14 cellular contexts compared by ENCODE assay signal in the genomic region with DNA sequence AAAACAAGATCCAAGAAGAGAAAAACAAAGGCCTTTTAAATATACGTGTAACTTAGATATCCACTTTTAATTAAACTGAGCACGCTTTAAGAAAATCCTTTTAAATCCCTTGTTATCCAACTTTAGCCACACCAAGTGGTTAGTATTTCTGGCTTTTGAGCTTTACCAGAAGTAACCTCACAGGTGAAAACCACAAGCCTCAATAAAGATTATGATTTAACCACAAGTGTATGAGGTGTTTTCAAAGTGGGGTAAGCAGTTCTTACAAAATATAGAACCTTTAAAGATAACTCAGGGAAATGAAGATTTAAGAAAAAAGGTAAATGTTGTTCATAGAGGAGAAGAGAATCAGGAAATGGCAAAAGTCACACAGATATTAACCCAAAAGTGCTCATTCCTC. TPM values are rescaled to one million over a fixed set of nuclear protein-coding genes. Genes with fewer than 3 reads are reported as not detected.
DNase-seq lines count a peak whose midpoint lies in the region; TF ChIP-seq lines count a peak whose summit lies in the region.
"Had no signal": no experiment of that assay in that cellular context is flagged by ENCODE, and none has a peak within 500 bp of the region (broad histone marks: within the 10 kb centered on the region; RNA-seq: fewer than 3 reads in every experiment).

No MANE protein-coding gene starts in this region.

- dilution Hi-C loops in mammary epithelial cell (cut with HindIII; ENCODE audit: low sequenced_read_pairs), result no loop called here

- WGBS in mammary epithelial cell (ENCODE audit: low coverage, missing lambda C conversion rate), result 81% methylated on average over 2 of the region's 2 CpGs

- H3K27me3 Mint-ChIP-seq in endothelial cell (ENCODE audit: unreplicated experiment), result no peaks in the 10 kb centered on the region
- H3K27me3 Mint-ChIP-seq in T-helper 2 cell treated with Interferon-gamma antibody and Interleukin-4, amounts not matched to agents 5 μg/mL and 100 μg/mL, for 36 hours (ENCODE audit: low read depth), result no peaks in the 10 kb centered on the region
- H3K27me3 Mint-ChIP-seq: B cell had no signal

- H3K36me3 ChIP-seq in mammary epithelial cell (ENCODE audit: insufficient read depth, low read length) (no peaks in the 10 kb centered on the region), breast epithelium (no peaks in the 10 kb centered on the region)

- H3K27me3 ChIP-seq in mammary epithelial cell (ENCODE audit: insufficient read depth, low read length) (no peaks in the 10 kb centered on the region), breast epithelium (no peaks in the 10 kb centered on the region)
- H3K27me3 ChIP-seq: BLaER1 treated with 17β-estradiol and CSF1 and Interleukin-3, amounts not matched to agents 10 nM and 100 nM had no signal

- no peak overlapping the region for H3K4me3 Mint-ChIP-seq in endothelial cell (ENCODE audit: unreplicated experiment)
- no peak overlapping the region for H3K4me3 Mint-ChIP-seq in T-helper 2 cell treated with Interferon-gamma antibody and Interleukin-4, amounts not matched to agents 5 μg/mL and 100 μg/mL, for 36 hours
- H3K4me3 Mint-ChIP-seq: B cell; CD8-positive, alpha-beta T cell; H9 had no signal

- peaks cover 12% of the 10 kb centered on the region for H3K9me3 Mint-ChIP-seq in endothelial cell (ENCODE audit: unreplicated experiment)
- H3K9me3 Mint-ChIP-seq in T-helper 2 cell treated with Interferon-gamma antibody and Interleukin-4, amounts not matched to agents 5 μg/mL and 100 μg/mL, for 36 hours, result peaks cover 41% of the 10 kb centered on the region

- no peaks in the 10 kb centered on the region for H3K79me2 ChIP-seq in mammary epithelial cell (ENCODE audit: insufficient read depth, low read length)

- no peaks in the 10 kb centered on the region for H3K4me1 Mint-ChIP-seq in endothelial cell (ENCODE audit: unreplicated experiment)
- peaks cover 4% of the 10 kb centered on the region for H3K4me1 Mint-ChIP-seq in T-helper 2 cell treated with Interferon-gamma antibody and Interleukin-4, amounts not matched to agents 5 μg/mL and 100 μg/mL, for 36 hours (ENCODE audit: low read depth)
- H3K4me1 Mint-ChIP-seq: B cell had no signal

- CTCF ChIA-PET in mammary epithelial cell (lab: Charles Lee; ENCODE audit: low non-redundant PET), result no interaction called here

- H3K27ac Mint-ChIP-seq in endothelial cell (ENCODE audit: unreplicated experiment), result peak overlapping the region; percentile 16
- H3K27ac Mint-ChIP-seq in T-helper 2 cell treated with Interferon-gamma antibody and Interleukin-4, amounts not matched to agents 5 μg/mL and 100 μg/mL, for 36 hours, result no peak overlapping the region
- H3K27ac Mint-ChIP-seq: B cell; CD8-positive, alpha-beta T cell; H9 had no signal

- peaks cover 33% of the 10 kb centered on the region for H3K9me3 ChIP-seq in mammary epithelial cell (replicated peaks; ENCODE audit: insufficient read depth, low read length)
- H3K9me3 ChIP-seq in breast epithelium, result peaks cover 38 to 45% of the 10 kb centered on the region in 2 donors

- H3K36me3 Mint-ChIP-seq in endothelial cell (ENCODE audit: low read depth, unreplicated experiment), result peaks cover 25% of the 10 kb centered on the region
- H3K36me3 Mint-ChIP-seq in T-helper 2 cell treated with Interferon-gamma antibody and Interleukin-4, amounts not matched to agents 5 μg/mL and 100 μg/mL, for 36 hours (ENCODE audit: low read depth), result no peaks in the 10 kb centered on the region
- H3K36me3 Mint-ChIP-seq: CD8-positive, alpha-beta T cell had no signal

- H3K4me1 ChIP-seq in mammary epithelial cell (ENCODE audit: insufficient read depth, low read length) (no peaks in the 10 kb centered on the region), breast epithelium (no peaks in the 10 kb centered on the region)
- H3K4me1 ChIP-seq: BLaER1 treated with 17β-estradiol and CSF1 and Interleukin-3, amounts not matched to agents 10 nM and 100 nM had no signal

- H3K9ac ChIP-seq in mammary epithelial cell (ENCODE audit: insufficient read depth, low read length), result no peak overlapping the region
- H3K9ac ChIP-seq: BLaER1 treated with 17β-estradiol and CSF1 and Interleukin-3, amounts not matched to agents 10 nM and 100 nM had no signal

- no TSS peak for BruUV-seq in mammary epithelial cell (replicated peaks; lab: Mats Ljungman, UMichigan)

- intact Hi-C loops in mammary epithelial cell (cut with micrococcal nuclease), result no loop called here
- intact Hi-C loops in breast epithelium (cut with DNase I; ENCODE audit: low total_unique reads), result no loop called here

- H3K27ac ChIP-seq in mammary epithelial cell (ENCODE audit: insufficient read depth, low read depth, low read length), result no peak overlapping the region
- H3K27ac ChIP-seq in breast epithelium, result no peak overlapping the region
- H3K27ac ChIP-seq: BLaER1 treated with 17β-estradiol and CSF1 and Interleukin-3, amounts not matched to agents 10 nM and 100 nM had no signal

- DNase-seq in mammary epithelial cell (peak; percentile 60), breast epithelium (ENCODE audit: low spot score in 2 of 2) (no peak), LoVo (ENCODE audit: low spot score) (peak; percentile 31), NCI-H82 treated with DMSO at 0.1 percent for 48 hours (lab: John Stamatoyannopoulos, UW; ENCODE audit: unreplicated experiment) (peak; percentile 24), endothelial cell (ENCODE audit: low spot score) (no peak), GM20000 (ENCODE audit: low spot score) (no peak)
- no peak for DNase-seq in stimulated activated CD8-positive, alpha-beta memory T cell treated with anti-CD3 and anti-CD28 coated beads, Interleukin-4, amount 100 ng/mL, for 48 hours
- no peak for DNase-seq in T-helper 2 cell treated with Interferon-gamma antibody and Interleukin-4, amounts not matched to agents 5 μg/mL and 100 μg/mL, for 36 hours (ENCODE audit: low spot score)
- DNase-seq: Calu3; CD8-positive, alpha-beta T cell; GDM1; H9 had no signal

- in situ Hi-C loops in mammary epithelial cell (cut with MboI; ENCODE audit: low sequenced_read_pairs in 2 of 2), result no loop called here

- no peaks in the 10 kb centered on the region for H4K20me1 ChIP-seq in mammary epithelial cell (ENCODE audit: insufficient read depth, low read length)
- H4K20me1 ChIP-seq: BLaER1 treated with 17β-estradiol and CSF1 and Interleukin-3, amounts not matched to agents 10 nM and 100 nM had no signal

- no peak overlapping the region for H3K4me2 ChIP-seq in mammary epithelial cell (ENCODE audit: insufficient read depth, low read depth, low read length)
- H3K4me2 ChIP-seq: BLaER1 treated with 17β-estradiol and CSF1 and Interleukin-3, amounts not matched to agents 10 nM and 100 nM had no signal

- H2AFZ ChIP-seq in mammary epithelial cell (ENCODE audit: low read depth, low read length), result no peak overlapping the region

- TF ChIP-seq CTCF in mammary epithelial cell (conservative IDR thresholded peaks at IDR 0.05 in 1 of 2, IDR thresholded peaks at IDR 0.05 in 1 of 2; ENCODE audit: extremely low read depth in 1 of 2, insufficient read depth in 1 of 2, low read depth in 1 of 2, low read length in 2 of 2), result no peak
- TF ChIP-seq CTCF in breast epithelium (IDR thresholded peaks at IDR 0.05), result no peak
- no peak for TF ChIP-seq CTCF in endothelial cell (IDR thresholded peaks at IDR 0.05; ENCODE audit: unreplicated experiment)
- TF ChIP-seq CTCF in GM20000 (IDR thresholded peaks at IDR 0.05; ENCODE audit: extremely low read depth, missing control alignments), result no peak

- no peak for TF ChIP-seq POLR2A in breast epithelium (IDR thresholded peaks at IDR 0.05)

- no peak overlapping the region for H3K4me3 ChIP-seq in mammary epithelial cell (replicated peaks in 1 of 3; ENCODE audit: insufficient read depth in 1 of 3, low read depth in 2 of 3, low read length in 3 of 3)
- H3K4me3 ChIP-seq in breast epithelium, result no peak overlapping the region
- H3K4me3 ChIP-seq: BLaER1 treated with 17β-estradiol and CSF1 and Interleukin-3, amounts not matched to agents 10 nM and 100 nM had no signal

RNA-seq across cellular contexts. Expression of a gene that starts 58.4 kb away (rescaled TPM):
- total RNA-seq in mammary epithelial cell, result 10 to 100 TPM in 1 of 2 donors, 1 to 10 TPM in 1; 2.5 to 20.0 TPM
- 34.4 TPM for polyA plus RNA-seq in mammary epithelial cell
- 39.2 TPM for polyA minus RNA-seq in mammary epithelial cell
- 1 to 10 TPM in 2 of 3 donors, under 1 TPM in 1; 0.16 to 3.2 (median 2.3) TPM for total RNA-seq in breast epithelium
- 13.0 TPM for total RNA-seq in endothelial cell (ENCODE audit: unreplicated experiment)

Comparison
In these comparisons a context has a peak if more than half of its experiments do, and no peak if none do; other contexts are left out.
1. DNase-seq: peak in mammary epithelial cell (single experiment), LoVo (single experiment) and NCI-H82 treated with DMSO at 0.1 percent for 48 hours (single experiment); none in breast epithelium (0 of 2), endothelial cell (single experiment), GM20000 (single experiment), stimulated activated CD8-positive, alpha-beta memory T cell treated with anti-CD3 and anti-CD28 coated beads, Interleukin-4, amount 100 ng/mL, for 48 hours (single experiment) and T-helper 2 cell treated with Interferon-gamma antibody and Interleukin-4, amounts not matched to agents 5 μg/mL and 100 μg/mL, for 36 hours (single experiment).